Comparison of ENCODE assay signal across 27 cellular contexts in genomic region chr4:31084806-31085416, GRCh38.
A peak's percentile ranks its signal among the peaks of the same experiment; 100 is the strongest.
DNase-seq lines count a peak whose midpoint lies in the region; ATAC-seq, FAIRE-seq and TF ChIP-seq lines count a peak whose summit lies in the region.
"Had no signal": no experiment of that assay in that cellular context is flagged by ENCODE, and none has a peak within 500 bp of the region (broad histone marks: within the 10 kb centered on the region; RNA-seq: fewer than 3 reads in every experiment).

No MANE protein-coding gene starts in this region.

- no peak overlapping the region for H3K9ac ChIP-seq in iPS-15b (ENCODE audit: low read depth, low read length)

- H3K27me3 Mint-ChIP-seq in activated CD8-positive, alpha-beta memory T cell treated with anti-CD3 and anti-CD28 coated beads, Interleukin-2, amount 10 ng/mL, durations not matched to agents 7 days and 5 days, result no peaks in the 10 kb centered on the region
- H3K27me3 Mint-ChIP-seq: activated naive CD8-positive, alpha-beta T cell treated with anti-CD3 and anti-CD28 coated beads for 36 hours; memory B cell had no signal

- CTCF ChIA-PET in activated CD8-positive, alpha-beta memory T cell treated with anti-CD3 and anti-CD28 coated beads, Interleukin-2, amount 10 ng/mL, durations not matched to agents 7 days and 5 days (lab: Charles Lee), result no interaction called here

- no peak for TF ChIP-seq POLR2A in H54 (IDR thresholded peaks at IDR 0.05; ENCODE audit: low read depth, low read length)

- H3K4me1 Mint-ChIP-seq in activated CD8-positive, alpha-beta memory T cell treated with anti-CD3 and anti-CD28 coated beads, Interleukin-2, amount 10 ng/mL, durations not matched to agents 7 days and 5 days, result no peaks in the 10 kb centered on the region
- H3K4me1 Mint-ChIP-seq: activated naive CD8-positive, alpha-beta T cell treated with anti-CD3 and anti-CD28 coated beads for 36 hours; memory B cell had no signal

- no peak overlapping the region for H3K4me3 Mint-ChIP-seq in activated CD8-positive, alpha-beta memory T cell treated with anti-CD3 and anti-CD28 coated beads, Interleukin-2, amount 10 ng/mL, durations not matched to agents 7 days and 5 days
- H3K4me3 Mint-ChIP-seq: activated naive CD8-positive, alpha-beta T cell treated with anti-CD3 and anti-CD28 coated beads for 36 hours; memory B cell had no signal

- no peaks in the 10 kb centered on the region for H3K36me3 ChIP-seq in cardiac muscle cell
- H3K36me3 ChIP-seq in bronchial epithelial cell (ENCODE audit: control insufficient read depth, insufficient read depth, low read length), result no peaks in the 10 kb centered on the region
- no peaks in the 10 kb centered on the region for H3K36me3 ChIP-seq in iPS-15b (ENCODE audit: control insufficient read depth, insufficient read depth, low read length)
- H3K36me3 ChIP-seq in aorta (ENCODE audit: control insufficient read depth in 1 of 2, insufficient read depth in 2 of 2, low read length in 1 of 2), result no peaks in the 10 kb centered on the region
- H3K36me3 ChIP-seq: BE2C, gastroesophageal sphincter, upper lobe of left lung had no signal

- FAIRE-seq in bronchial epithelial cell (lab: Jason Lieb, UNC), result no peak
- no peak for FAIRE-seq in H54 (lab: Jason Lieb, UNC)
- FAIRE-seq: A549, kidney had no signal

- peak overlapping the region; percentile 87 for H3K27ac ChIP-seq in cardiac muscle cell
- H3K27ac ChIP-seq in aorta (ENCODE audit: low read depth in 1 of 2, low read length in 2 of 2), result peak overlapping the region; percentile 67 to 80
- H3K27ac ChIP-seq: A549, upper lobe of left lung had no signal

- H3K9me3 Mint-ChIP-seq in activated CD8-positive, alpha-beta memory T cell treated with anti-CD3 and anti-CD28 coated beads, Interleukin-2, amount 10 ng/mL, durations not matched to agents 7 days and 5 days (ENCODE audit: low read depth), result peaks cover 2% of the 10 kb centered on the region

- no peak for TF ChIP-seq CTCF in cardiac muscle cell (IDR thresholded peaks at IDR 0.05; ENCODE audit: low read depth, low read length)
- TF ChIP-seq CTCF in bronchial epithelial cell (IDR thresholded peaks at IDR 0.05; ENCODE audit: insufficient read depth, low read length, severe bottlenecking), result no peak

- ATAC-seq in Right ventricle myocardium inferior, result no peak
- no peak for ATAC-seq in aorta (ENCODE audit: low FRiP score)
- ATAC-seq in activated CD8-positive, alpha-beta memory T cell treated with anti-CD3 and anti-CD28 coated beads, Interleukin-2, amount 10 ng/mL, durations not matched to agents 7 days and 5 days, result no peak
- ATAC-seq: A549, esophagus mucosa, gastroesophageal sphincter had no signal

- H3K4me1 ChIP-seq in cardiac muscle cell (ENCODE audit: low read depth), result peaks cover 58% of the 10 kb centered on the region
- H3K4me1 ChIP-seq in iPS-15b (ENCODE audit: control insufficient read depth, insufficient read depth, low read length), result peaks cover 8% of the 10 kb centered on the region
- H3K4me1 ChIP-seq in aorta (ENCODE audit: control insufficient read depth in 1 of 2, insufficient read depth in 2 of 2, low read length in 2 of 2), result peaks cover 3% of the 10 kb centered on the region in 2 donors
- H3K4me1 ChIP-seq: A549, BE2C had no signal

- H3K9me3 ChIP-seq in cardiac muscle cell (ENCODE audit: low read depth) (no peaks in the 10 kb centered on the region), iPS-15b (ENCODE audit: control insufficient read depth, insufficient read depth, low read length) (no peaks in the 10 kb centered on the region), aorta (ENCODE audit: control insufficient read depth, low read length) (no peaks in the 10 kb centered on the region)
- H3K9me3 ChIP-seq: A549, BE2C, gastroesophageal sphincter, upper lobe of left lung had no signal

- 84% methylated on average over 9 of the region's 9 CpGs for WGBS in aorta, 2 donors

- H3K36me3 Mint-ChIP-seq in activated CD8-positive, alpha-beta memory T cell treated with anti-CD3 and anti-CD28 coated beads, Interleukin-2, amount 10 ng/mL, durations not matched to agents 7 days and 5 days, result no peaks in the 10 kb centered on the region
- H3K36me3 Mint-ChIP-seq: activated naive CD8-positive, alpha-beta T cell treated with anti-CD3 and anti-CD28 coated beads for 36 hours; memory B cell had no signal

- H3K27me3 ChIP-seq in cardiac muscle cell (no peaks in the 10 kb centered on the region), bronchial epithelial cell (ENCODE audit: control insufficient read depth, insufficient read depth, low read length) (no peaks in the 10 kb centered on the region), iPS-15b (ENCODE audit: control insufficient read depth, insufficient read depth, low read length) (no peaks in the 10 kb centered on the region), aorta (ENCODE audit: control insufficient read depth in 1 of 2, insufficient read depth in 2 of 2, low read length in 1 of 2) (no peaks in the 10 kb centered on the region)
- H3K27me3 ChIP-seq: BE2C, gastroesophageal sphincter, upper lobe of left lung had no signal

- H3K4me3 ChIP-seq in cardiac muscle cell, result no peak overlapping the region
- no peak overlapping the region for H3K4me3 ChIP-seq in bronchial epithelial cell (ENCODE audit: low read depth, low read length)
- peak overlapping the region; percentile 7 for H3K4me3 ChIP-seq in iPS-15b (ENCODE audit: low read depth, low read length)
- no peak overlapping the region for H3K4me3 ChIP-seq in aorta (ENCODE audit: low read length in 2 of 2)
- H3K4me3 ChIP-seq: A549, gastroesophageal sphincter, upper lobe of left lung had no signal

- intact Hi-C loops in Right ventricle myocardium inferior (cut with DNase I) (loop anchor here (10.0 kb wide), 1 partner anchor 150 kb away; no protein-coding TSS in a partner anchor), aorta (cut with DNase I) (loop anchor here (5.0 to 10.0 kb wide), 2 partner anchors 360 to 363 kb away; partner anchors contain the start of gene PCDH7 (in 2 of the 2))

- DNase-seq in cardiac muscle cell (ENCODE audit: low read depth in 1 of 2, low spot score in 1 of 2), result no peak
- no peak for DNase-seq in Right ventricle myocardium inferior (ENCODE audit: missing footprints)
- DNase-seq in bronchial epithelial cell (ENCODE audit: low read depth), result peak; percentile 42
- DNase-seq in aorta, result peak in 1 of 2 donors; percentile 65
- no peak for DNase-seq in H54 (ENCODE audit: insufficient read length, low spot score)
- no peak for DNase-seq in activated CD8-positive, alpha-beta memory T cell treated with anti-CD3 and anti-CD28 coated beads, Interleukin-2, amount 10 ng/mL, durations not matched to agents 7 days and 5 days
- no peak for DNase-seq in AG20443 (ENCODE audit: low spot score)
- DNase-seq: activated CD4-positive, alpha-beta T cell treated with anti-CD3 and anti-CD28 coated beads, Interleukin-2, amount 50 U/mL, for 48 hours; activated CD4-positive, CD25-positive, alpha-beta regulatory T cell; activated CD8-positive, alpha-beta memory T cell treated with anti-CD3 and anti-CD28 coated beads, Interleukin-2, amount 50 U/mL, for 48 hours; activated naive CD8-positive, alpha-beta T cell treated with anti-CD3 and anti-CD28 coated beads for 36 hours; BE2C; effector CD4-positive, alpha-beta T cell; H7; Karpas-422; kidney; NCI-H187 treated with DMSO at 0.1 percent for 48 hours; NCI-H2227 treated with DMSO at 0.1 percent for 48 hours; NCI-H774; nucleus accumbens; T-helper 9 cell; upper lobe of left lung had no signal

- no peak overlapping the region for H3K27ac Mint-ChIP-seq in activated CD8-positive, alpha-beta memory T cell treated with anti-CD3 and anti-CD28 coated beads, Interleukin-2, amount 10 ng/mL, durations not matched to agents 7 days and 5 days
- H3K27ac Mint-ChIP-seq: activated naive CD8-positive, alpha-beta T cell treated with anti-CD3 and anti-CD28 coated beads for 36 hours; memory B cell had no signal
